In the genomic region with DNA sequence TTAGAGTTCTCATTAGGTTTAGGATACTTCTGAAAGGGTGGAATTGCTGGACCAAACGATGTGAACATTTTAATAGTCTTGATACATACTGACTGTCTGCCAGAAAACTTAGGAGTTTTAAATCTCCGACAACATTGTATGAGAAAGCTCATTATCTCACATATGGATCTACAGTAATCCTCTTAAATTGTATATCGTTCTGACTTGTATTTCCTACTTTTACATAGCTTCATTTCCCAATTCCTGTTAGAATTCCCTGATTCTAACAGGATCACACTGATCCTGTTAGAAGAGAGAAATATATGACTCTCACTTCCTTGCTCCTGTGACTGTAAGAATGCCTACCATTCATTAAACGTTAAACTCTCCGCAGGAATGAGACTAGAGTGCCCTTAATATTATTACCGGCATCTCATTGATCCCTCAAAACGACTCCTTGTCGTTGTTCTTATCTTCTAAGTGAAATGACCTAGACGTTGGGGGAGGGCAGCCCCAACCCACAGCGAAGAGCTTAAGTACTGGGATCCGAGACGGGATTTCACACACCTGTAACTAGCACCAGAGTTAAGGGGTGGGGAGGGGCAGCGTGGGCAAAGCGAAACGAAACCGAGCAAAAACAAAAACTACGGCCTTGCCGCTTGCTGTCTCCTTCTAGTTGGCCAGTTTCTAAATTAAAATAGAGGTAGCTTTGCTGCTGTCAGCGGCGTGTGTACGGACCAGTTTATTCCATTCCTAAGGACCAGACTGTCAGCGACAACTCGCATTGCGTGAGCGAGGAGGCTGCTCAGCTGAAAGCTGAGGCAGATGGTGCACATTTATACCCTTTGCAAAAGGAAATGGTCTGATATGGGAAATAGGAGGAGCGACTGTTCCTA, we compare ENCODE assay signal across 8 cellular contexts. TPM values are rescaled to one million over a fixed set of nuclear protein-coding genes. Genes with fewer than 3 reads are reported as not detected.
DNase-seq lines count a peak whose midpoint lies in the region; TF ChIP-seq lines count a peak whose summit lies in the region.

No MANE protein-coding gene starts in this region.

- peaks cover 6% of the 10 kb centered on the region for H3K27me3 Mint-ChIP-seq in HFFc6 (ENCODE audit: insufficient read depth)

- peak in 2 of 3 donors; percentile 0 to 5 for DNase-seq in stimulated activated CD4-positive, alpha-beta T cell treated with anti-CD3 and anti-CD28 coated beads, TNF-alpha, amount 100 ng/mL, for 1 hour (ENCODE audit: low read depth in 3 of 3, low spot score in 1 of 3)
- no peak for DNase-seq in stimulated activated CD4-positive, alpha-beta T cell treated with anti-CD3 and anti-CD28 coated beads, Interleukin-4, amount 100 ng/mL, for 24 hours
- DNase-seq in HFFc6 = no peak
- peak; percentile 34 for DNase-seq in NCI-H1092 (lab: John Stamatoyannopoulos, UW)
- DNase-seq in OCI-M2 (lab: John Stamatoyannopoulos, UW; ENCODE audit: unreplicated experiment) = no peak

- no peaks in the 10 kb centered on the region for H3K9me3 ChIP-seq in iPS-18c (ENCODE audit: control insufficient read depth, insufficient read depth, low read length)

- no peaks in the 10 kb centered on the region for H3K36me3 Mint-ChIP-seq in HFFc6 (ENCODE audit: low read depth)

- TF ChIP-seq CTCF in HFFc6 (IDR thresholded peaks at IDR 0.05) = no peak

- peaks cover 21% of the 10 kb centered on the region for H3K4me1 Mint-ChIP-seq in HFFc6 (ENCODE audit: low read depth)

- peak overlapping the region; percentile 74 for H3K27ac Mint-ChIP-seq in HFFc6

- no peaks in the 10 kb centered on the region for H3K9me3 Mint-ChIP-seq in HFFc6

- peak overlapping the region; percentile 96 for H3K4me3 Mint-ChIP-seq in HFFc6

- H3K4me3 ChIP-seq in iPS-18c (ENCODE audit: insufficient read depth, low read depth, low read length) (peak overlapping the region; percentile 85), skin epidermis (peak overlapping the region; percentile 56 to 93 (median 84))

- peak overlapping the region; percentile 87 for H3K27ac ChIP-seq in angular gyrus (ENCODE audit: low read depth, low read length)
- peak overlapping the region in 20 of 21 experiments; percentile 86 to 98 (median 94) for H3K27ac ChIP-seq in skin epidermis

RNA-seq across cellular contexts. Expression of gene TMEM106B, which starts 0.7 kb away (rescaled TPM):
- total RNA-seq in HFFc6 (2021; fragmentation: NEBNext Ultra II Directional; extraction: Animal tissue kit (Norgen Biotek cat#: 25700)) = 10 to 100 TPM; 34.6 to 47.0 (median 42.7) TPM

Comparison
In these comparisons a context has a peak if more than half of its experiments do, and no peak if none do; other contexts are left out.
1. DNase-seq: peak in stimulated activated CD4-positive, alpha-beta T cell treated with anti-CD3 and anti-CD28 coated beads, TNF-alpha, amount 100 ng/mL, for 1 hour (2 of 3) and NCI-H1092 (single experiment); none in stimulated activated CD4-positive, alpha-beta T cell treated with anti-CD3 and anti-CD28 coated beads, Interleukin-4, amount 100 ng/mL, for 24 hours (single experiment), HFFc6 (single experiment) and OCI-M2 (single experiment).